Comparison of ENCODE assay signal across 1 cellular context in genomic region chr2:24935145-24935544, GRCh38.
TF ChIP-seq lines count a peak whose summit lies in the region.

No MANE protein-coding gene starts in this region.

TF ChIP-seq in HepG2, 621 proteins besides CTCF, POLR2A, EP300 and RAD21:
- TF ChIP-seq ZNF24 (IDR thresholded peaks at IDR 0.05) (no peak), TEF (CRISPR knock-in tag; IDR thresholded peaks at IDR 0.05) (no peak), TARDBP (CRISPR knock-in tag; IDR thresholded peaks at IDR 0.05) (no peak), CBX1 (IDR thresholded peaks at IDR 0.05; ENCODE audit: low read depth) (no peak), MIER2 (CRISPR knock-in tag; IDR thresholded peaks at IDR 0.05) (no peak), FOSL1 (CRISPR knock-in tag; IDR thresholded peaks at IDR 0.05; ENCODE audit: borderline replicate concordance) (no peak), ZNF431 (CRISPR knock-in tag; IDR thresholded peaks at IDR 0.05; ENCODE audit: borderline replicate concordance, low read depth) (no peak), MYC (CRISPR knock-in tag; IDR thresholded peaks at IDR 0.05; ENCODE audit: borderline replicate concordance) (no peak), ZBED4 (CRISPR knock-in tag; IDR thresholded peaks at IDR 0.05; ENCODE audit: borderline replicate concordance) (no peak), PHF5A (CRISPR knock-in tag; IDR thresholded peaks at IDR 0.05; ENCODE audit: low read depth, unreplicated experiment) (no peak), EED (CRISPR knock-in tag; IDR thresholded peaks at IDR 0.05) (no peak)
